ENCODE assay signal across 2 cellular contexts in the genomic region with DNA sequence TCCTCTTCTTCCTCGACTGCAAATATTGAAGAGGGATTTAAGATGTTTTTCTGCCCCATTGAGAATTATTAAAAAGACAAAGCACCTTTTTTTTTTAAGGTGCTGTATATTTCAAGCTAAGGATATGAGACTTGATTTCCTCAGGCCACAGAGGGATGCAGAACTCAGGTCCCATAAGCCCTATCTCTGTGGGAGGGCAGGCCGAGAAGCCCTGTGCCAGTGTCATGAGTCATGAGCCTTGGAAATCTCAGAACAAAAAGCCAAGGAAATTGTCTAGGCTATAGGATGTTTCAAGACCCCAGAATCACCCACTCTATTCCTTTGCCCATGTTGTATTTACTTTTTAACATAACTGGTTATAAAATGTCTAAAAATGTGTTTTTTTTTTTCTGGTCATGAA.
TF ChIP-seq lines count a peak whose summit lies in the region.

No MANE protein-coding gene starts in this region.

TF ChIP-seq in A549, 52 proteins besides CTCF, POLR2A, EP300 and RAD21 (continued from another document):
- no peak for TF ChIP-seq JUNB (IDR thresholded peaks at IDR 0.05)
- no peak for TF ChIP-seq PHF8 (IDR thresholded peaks at IDR 0.05; ENCODE audit: borderline replicate concordance, low read depth)
- TF ChIP-seq, protein P1, sequence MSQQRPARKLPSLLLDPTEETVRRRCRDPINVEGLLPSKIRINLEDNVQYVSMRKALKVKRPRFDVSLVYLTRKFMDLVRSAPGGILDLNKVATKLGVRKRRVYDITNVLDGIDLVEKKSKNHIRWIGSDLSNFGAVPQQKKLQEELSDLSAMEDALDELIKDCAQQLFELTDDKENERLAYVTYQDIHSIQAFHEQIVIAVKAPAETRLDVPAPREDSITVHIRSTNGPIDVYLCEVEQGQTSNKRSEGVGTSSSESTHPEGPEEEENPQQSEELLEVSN (IDR thresholded peaks at IDR 0.05; ENCODE audit: borderline replicate concordance, low read depth) = no peak
- TF ChIP-seq RCOR1 (IDR thresholded peaks at IDR 0.05; ENCODE audit: low read depth, low read length) = no peak
- no peak for TF ChIP-seq POLR2AphosphoS2 (conservative IDR thresholded peaks at IDR 0.05; ENCODE audit: low read length)
- no peak for TF ChIP-seq NPAS2 (CRISPR knock-in tag; IDR thresholded peaks at IDR 0.05; ENCODE audit: borderline replicate concordance)
- TF ChIP-seq, protein P2, sequence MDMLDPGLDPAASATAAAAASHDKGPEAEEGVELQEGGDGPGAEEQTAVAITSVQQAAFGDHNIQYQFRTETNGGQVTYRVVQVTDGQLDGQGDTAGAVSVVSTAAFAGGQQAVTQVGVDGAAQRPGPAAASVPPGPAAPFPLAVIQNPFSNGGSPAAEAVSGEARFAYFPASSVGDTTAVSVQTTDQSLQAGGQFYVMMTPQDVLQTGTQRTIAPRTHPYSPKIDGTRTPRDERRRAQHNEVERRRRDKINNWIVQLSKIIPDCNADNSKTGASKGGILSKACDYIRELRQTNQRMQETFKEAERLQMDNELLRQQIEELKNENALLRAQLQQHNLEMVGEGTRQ (IDR thresholded peaks at IDR 0.05) = no peak
- TF ChIP-seq, protein P3, sequence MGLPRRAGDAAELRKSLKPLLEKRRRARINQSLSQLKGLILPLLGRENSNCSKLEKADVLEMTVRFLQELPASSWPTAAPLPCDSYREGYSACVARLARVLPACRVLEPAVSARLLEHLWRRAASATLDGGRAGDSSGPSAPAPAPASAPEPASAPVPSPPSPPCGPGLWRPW (IDR thresholded peaks at IDR 0.05) = no peak
- no peak for TF ChIP-seq ZFP36 (IDR thresholded peaks at IDR 0.05; ENCODE audit: borderline replicate concordance, partially characterized antibody)
- TF ChIP-seq, protein P4, sequence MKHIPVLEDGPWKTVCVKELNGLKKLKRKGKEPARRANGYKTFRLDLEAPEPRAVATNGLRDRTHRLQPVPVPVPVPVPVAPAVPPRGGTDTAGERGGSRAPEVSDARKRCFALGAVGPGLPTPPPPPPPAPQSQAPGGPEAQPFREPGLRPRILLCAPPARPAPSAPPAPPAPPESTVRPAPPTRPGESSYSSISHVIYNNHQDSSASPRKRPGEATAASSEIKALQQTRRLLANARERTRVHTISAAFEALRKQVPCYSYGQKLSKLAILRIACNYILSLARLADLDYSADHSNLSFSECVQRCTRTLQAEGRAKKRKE (CRISPR knock-in tag; IDR thresholded peaks at IDR 0.05; ENCODE audit: low read depth) = no peak
- no peak for TF ChIP-seq HOXB13 (CRISPR knock-in tag; IDR thresholded peaks at IDR 0.05; ENCODE audit: low read depth)
- TF ChIP-seq, protein P5, sequence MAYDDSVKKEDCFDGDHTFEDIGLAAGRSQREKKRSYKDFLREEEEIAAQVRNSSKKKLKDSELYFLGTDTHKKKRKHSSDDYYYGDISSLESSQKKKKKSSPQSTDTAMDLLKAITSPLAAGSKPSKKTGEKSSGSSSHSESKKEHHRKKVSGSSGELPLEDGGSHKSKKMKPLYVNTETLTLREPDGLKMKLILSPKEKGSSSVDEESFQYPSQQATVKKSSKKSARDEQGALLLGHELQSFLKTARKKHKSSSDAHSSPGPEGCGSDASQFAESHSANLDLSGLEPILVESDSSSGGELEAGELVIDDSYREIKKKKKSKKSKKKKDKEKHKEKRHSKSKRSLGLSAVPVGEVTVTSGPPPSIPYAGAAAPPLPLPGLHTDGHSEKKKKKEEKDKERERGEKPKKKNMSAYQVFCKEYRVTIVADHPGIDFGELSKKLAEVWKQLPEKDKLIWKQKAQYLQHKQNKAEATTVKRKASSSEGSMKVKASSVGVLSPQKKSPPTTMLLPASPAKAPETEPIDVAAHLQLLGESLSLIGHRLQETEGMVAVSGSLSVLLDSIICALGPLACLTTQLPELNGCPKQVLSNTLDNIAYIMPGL (CRISPR knock-in tag; IDR thresholded peaks at IDR 0.05; ENCODE audit: borderline replicate concordance) = no peak
- no peak for TF ChIP-seq FOSL2 (IDR thresholded peaks at IDR 0.05)
- no peak for TF ChIP-seq FOSL2 (CRISPR knock-in tag; IDR thresholded peaks at IDR 0.05)
- TF ChIP-seq RARB (CRISPR knock-in tag; IDR thresholded peaks at IDR 0.05) = no peak
- no peak for TF ChIP-seq ZNF302 (CRISPR knock-in tag; IDR thresholded peaks at IDR 0.05)
- no peak for TF ChIP-seq MAFK (IDR thresholded peaks at IDR 0.05; ENCODE audit: partially characterized antibody)

TF ChIP-seq in HCT116, 20 proteins besides CTCF, POLR2A, EP300 and RAD21 (continued from another document):
- TF ChIP-seq, protein P6, sequence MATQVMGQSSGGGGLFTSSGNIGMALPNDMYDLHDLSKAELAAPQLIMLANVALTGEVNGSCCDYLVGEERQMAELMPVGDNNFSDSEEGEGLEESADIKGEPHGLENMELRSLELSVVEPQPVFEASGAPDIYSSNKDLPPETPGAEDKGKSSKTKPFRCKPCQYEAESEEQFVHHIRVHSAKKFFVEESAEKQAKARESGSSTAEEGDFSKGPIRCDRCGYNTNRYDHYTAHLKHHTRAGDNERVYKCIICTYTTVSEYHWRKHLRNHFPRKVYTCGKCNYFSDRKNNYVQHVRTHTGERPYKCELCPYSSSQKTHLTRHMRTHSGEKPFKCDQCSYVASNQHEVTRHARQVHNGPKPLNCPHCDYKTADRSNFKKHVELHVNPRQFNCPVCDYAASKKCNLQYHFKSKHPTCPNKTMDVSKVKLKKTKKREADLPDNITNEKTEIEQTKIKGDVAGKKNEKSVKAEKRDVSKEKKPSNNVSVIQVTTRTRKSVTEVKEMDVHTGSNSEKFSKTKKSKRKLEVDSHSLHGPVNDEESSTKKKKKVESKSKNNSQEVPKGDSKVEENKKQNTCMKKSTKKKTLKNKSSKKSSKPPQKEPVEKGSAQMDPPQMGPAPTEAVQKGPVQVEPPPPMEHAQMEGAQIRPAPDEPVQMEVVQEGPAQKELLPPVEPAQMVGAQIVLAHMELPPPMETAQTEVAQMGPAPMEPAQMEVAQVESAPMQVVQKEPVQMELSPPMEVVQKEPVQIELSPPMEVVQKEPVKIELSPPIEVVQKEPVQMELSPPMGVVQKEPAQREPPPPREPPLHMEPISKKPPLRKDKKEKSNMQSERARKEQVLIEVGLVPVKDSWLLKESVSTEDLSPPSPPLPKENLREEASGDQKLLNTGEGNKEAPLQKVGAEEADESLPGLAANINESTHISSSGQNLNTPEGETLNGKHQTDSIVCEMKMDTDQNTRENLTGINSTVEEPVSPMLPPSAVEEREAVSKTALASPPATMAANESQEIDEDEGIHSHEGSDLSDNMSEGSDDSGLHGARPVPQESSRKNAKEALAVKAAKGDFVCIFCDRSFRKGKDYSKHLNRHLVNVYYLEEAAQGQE (IDR thresholded peaks at IDR 0.05; ENCODE audit: low read depth) = no peak
- TF ChIP-seq ELF1 (IDR thresholded peaks at IDR 0.05; ENCODE audit: borderline replicate concordance, low read depth) = no peak
- TF ChIP-seq SP1 (IDR thresholded peaks at IDR 0.05; ENCODE audit: low read depth) = no peak
- no peak for TF ChIP-seq JUND (IDR thresholded peaks at IDR 0.05)
- TF ChIP-seq FOSL1 (IDR thresholded peaks at IDR 0.05; ENCODE audit: low read depth) = no peak
- TF ChIP-seq SIN3A (IDR thresholded peaks at IDR 0.05; ENCODE audit: low read depth) = no peak
- TF ChIP-seq, protein P7, sequence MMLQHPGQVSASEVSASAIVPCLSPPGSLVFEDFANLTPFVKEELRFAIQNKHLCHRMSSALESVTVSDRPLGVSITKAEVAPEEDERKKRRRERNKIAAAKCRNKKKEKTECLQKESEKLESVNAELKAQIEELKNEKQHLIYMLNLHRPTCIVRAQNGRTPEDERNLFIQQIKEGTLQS (IDR thresholded peaks at IDR 0.05) = no peak
- no peak for TF ChIP-seq CBX3 (IDR thresholded peaks at IDR 0.05; ENCODE audit: low read depth)
- no peak for TF ChIP-seq ZFX (IDR thresholded peaks at IDR 0.05)
